ENCODE assay signal across 8 cellular contexts in the genomic region with DNA sequence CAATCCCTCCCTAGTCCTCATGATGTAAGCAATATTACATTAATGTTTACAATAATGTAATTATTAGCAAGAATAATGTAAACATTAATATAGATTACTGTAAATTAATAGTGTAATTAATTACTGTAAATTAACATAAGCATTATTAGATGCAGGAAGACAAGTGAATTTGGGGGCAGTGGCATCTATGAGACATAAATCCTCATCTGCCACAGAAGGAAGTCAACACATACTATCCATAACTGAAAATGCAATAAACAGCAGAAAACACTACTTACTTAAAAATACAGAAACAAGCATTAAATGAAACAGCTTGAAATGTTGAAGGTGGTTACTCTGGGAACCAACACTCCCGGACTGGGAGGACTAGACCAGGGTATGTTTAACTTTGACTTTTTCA. TPM values are rescaled to one million over a fixed set of nuclear protein-coding genes. Genes with fewer than 3 reads are reported as not detected.
DNase-seq lines count a peak whose midpoint lies in the region; ATAC-seq and TF ChIP-seq lines count a peak whose summit lies in the region.

No MANE protein-coding gene starts in this region.

- H3K36me3 ChIP-seq in adipocyte (ENCODE audit: control insufficient read depth, insufficient read depth, low read length, severe bottlenecking) (peaks cover 8% of the 10 kb centered on the region), right lobe of liver (peaks cover 0 to 9% (median 2%) of the 10 kb centered on the region in 4 donors), transverse colon (peaks cover 0 to 6% (median 0%) of the 10 kb centered on the region in 4 donors)

- no peak for DNase-seq in activated naive CD4-positive, alpha-beta T cell treated with anti-CD3 and anti-CD28 coated beads, Interleukin-2, amount 10 ng/mL, durations not matched to agents 7 days and 5 days
- no peak for DNase-seq in activated naive CD4-positive, alpha-beta T cell treated with Interleukin-2 at 50 U/mL for 16 hours
- no peak for DNase-seq in adipocyte (ENCODE audit: low read depth)
- no peak for DNase-seq in right lobe of liver
- no peak for DNase-seq in transverse colon
- no peak for DNase-seq in AG08395 (ENCODE audit: low spot score)
- DNase-seq in foreskin melanocyte, result no peak
- no peak for DNase-seq in putamen (ENCODE audit: low spot score)

- H3K9me3 ChIP-seq in adipocyte (ENCODE audit: control insufficient read depth, low read length), result no peaks in the 10 kb centered on the region
- H3K9me3 ChIP-seq in right lobe of liver, result no peaks in the 10 kb centered on the region
- H3K9me3 ChIP-seq in transverse colon, result no peaks in the 10 kb centered on the region

- peak overlapping the region; percentile 93 for H3K27ac Mint-ChIP-seq in activated naive CD4-positive, alpha-beta T cell treated with anti-CD3 and anti-CD28 coated beads, Interleukin-2, amount 10 ng/mL, durations not matched to agents 7 days and 5 days

- H3K27me3 Mint-ChIP-seq in activated naive CD4-positive, alpha-beta T cell treated with anti-CD3 and anti-CD28 coated beads, Interleukin-2, amount 10 ng/mL, durations not matched to agents 7 days and 5 days, result no peaks in the 10 kb centered on the region

- TF ChIP-seq POLR2A in right lobe of liver (IDR thresholded peaks at IDR 0.05) (no peak), transverse colon (IDR thresholded peaks at IDR 0.05) (no peak)

- no peaks in the 10 kb centered on the region for H3K9me3 Mint-ChIP-seq in activated naive CD4-positive, alpha-beta T cell treated with anti-CD3 and anti-CD28 coated beads, Interleukin-2, amount 10 ng/mL, durations not matched to agents 7 days and 5 days

- peaks cover 28% of the 10 kb centered on the region for H3K4me1 Mint-ChIP-seq in activated naive CD4-positive, alpha-beta T cell treated with anti-CD3 and anti-CD28 coated beads, Interleukin-2, amount 10 ng/mL, durations not matched to agents 7 days and 5 days

- peaks cover 12% of the 10 kb centered on the region for H3K36me3 Mint-ChIP-seq in activated naive CD4-positive, alpha-beta T cell treated with anti-CD3 and anti-CD28 coated beads, Interleukin-2, amount 10 ng/mL, durations not matched to agents 7 days and 5 days

- CTCF ChIA-PET in activated naive CD4-positive, alpha-beta T cell treated with anti-CD3 and anti-CD28 coated beads, Interleukin-2, amount 10 ng/mL, durations not matched to agents 7 days and 5 days (lab: Charles Lee), result interaction anchor here (1.3 to 1.4 kb wide), 2 partner anchors 17 to 571 kb away, joined by 3 to 4 read pairs; a partner anchor contains a TSS

- H3K4me3 ChIP-seq in adipocyte (ENCODE audit: low read length) (peak overlapping the region; percentile 97), right lobe of liver (peak overlapping the region; percentile 82 to 88 (median 86)), transverse colon (peak overlapping the region in 3 of 4 donors; percentile 74 to 81 (median 79))

- H3K27ac ChIP-seq in right lobe of liver (peak overlapping the region; percentile 69 to 94 (median 86)), transverse colon (peak overlapping the region; percentile 94 to 98 (median 96))

- H3K27me3 ChIP-seq in adipocyte (replicated peaks; ENCODE audit: control insufficient read depth, insufficient read depth, low read length) (no peaks in the 10 kb centered on the region), right lobe of liver (no peaks in the 10 kb centered on the region), transverse colon (no peaks in the 10 kb centered on the region)

- H3K4me1 ChIP-seq in adipocyte (ENCODE audit: control insufficient read depth, insufficient read depth, low read length), result peaks cover 24% of the 10 kb centered on the region
- H3K4me1 ChIP-seq in right lobe of liver, result peaks cover 0 to 20% (median 4%) of the 10 kb centered on the region in 4 donors
- peaks cover 4 to 22% (median 12%) of the 10 kb centered on the region in 4 donors for H3K4me1 ChIP-seq in transverse colon

- no peak for TF ChIP-seq EP300 in transverse colon (IDR thresholded peaks at IDR 0.05; ENCODE audit: low read depth)

- peak overlapping the region; percentile 96 for H3K9ac ChIP-seq in adipocyte (ENCODE audit: low read length)

- peak overlapping the region; percentile 91 for H3K4me3 Mint-ChIP-seq in activated naive CD4-positive, alpha-beta T cell treated with anti-CD3 and anti-CD28 coated beads, Interleukin-2, amount 10 ng/mL, durations not matched to agents 7 days and 5 days

- no peak for ATAC-seq in right lobe of liver

- WGBS in right lobe of liver (ENCODE audit: insufficient coverage, low coverage, low lambda C conversion rate, missing lambda C conversion rate), result 0% methylated on average over 1 of the region's 1 CpG
- WGBS in transverse colon (ENCODE audit: low coverage in 1 of 2), 2 donors, result 3% methylated on average over 1 of the region's 1 CpG; no CpG with 5 or more reads in 1 of the 2 donors

- in situ Hi-C loops in transverse colon (cut with MboI; ENCODE audit: low pct_ligation_motif_present in 1 of 4, low pct_unique_long_range_greater_than_20kb in 1 of 4, low sequenced_read_pairs in 3 of 4), result no loop called here

- intact Hi-C loops in right lobe of liver (cut with DNase I), result no loop called here
- intact Hi-C loops in transverse colon (cut with DNase I; ENCODE audit: low total_unique reads), result no loop called here

- TF ChIP-seq CTCF in right lobe of liver (IDR thresholded peaks at IDR 0.05) (no peak), transverse colon (IDR thresholded peaks at IDR 0.05) (no peak)

RNA-seq across cellular contexts. Expression of a gene that starts 0.7 kb away (rescaled TPM):
- total RNA-seq in right lobe of liver (10 to 100 TPM; 16.8 to 28.1 (median 22.4) TPM), transverse colon (10 to 100 TPM in 2 of 4 donors, 1 to 10 TPM in 2; 2.6 to 56.3 (median 22.5) TPM)

RNA-seq across cellular contexts. Expression of a gene that starts 17.1 kb away (rescaled TPM):
- total RNA-seq in right lobe of liver (under 1 TPM; 0.29 to 0.99 (median 0.71) TPM), transverse colon (1 to 10 TPM in 1 of 4 donors, under 1 TPM in 1, not detected in 2; 0.68 to 1.3 TPM)

RNA-seq across cellular contexts. Expression of a gene that starts 52.5 kb away (rescaled TPM):
- total RNA-seq in right lobe of liver (not detected), transverse colon (not detected)
